1 cellular context compared by ENCODE assay signal in the genomic region with DNA sequence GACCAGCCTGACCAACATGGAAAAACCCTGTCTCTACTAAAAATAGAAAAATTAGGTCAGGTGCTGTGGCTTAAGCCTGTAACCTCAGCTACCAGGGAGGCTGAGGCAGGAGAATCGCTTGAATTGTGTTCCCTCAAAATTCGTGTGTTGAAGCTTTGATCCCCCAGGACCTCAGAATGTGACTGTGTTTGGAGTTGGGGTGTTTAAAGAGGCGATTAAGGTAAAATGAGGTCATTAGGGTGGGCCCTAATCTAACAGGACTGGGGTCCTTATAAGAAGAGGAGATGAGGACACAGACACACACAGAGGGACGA.
TF ChIP-seq lines count a peak whose summit lies in the region.

No MANE protein-coding gene starts in this region.

TF ChIP-seq in IMR-90, 13 proteins besides CTCF, POLR2A, EP300 and RAD21 (continued from another document):
- TF ChIP-seq, protein P1, sequence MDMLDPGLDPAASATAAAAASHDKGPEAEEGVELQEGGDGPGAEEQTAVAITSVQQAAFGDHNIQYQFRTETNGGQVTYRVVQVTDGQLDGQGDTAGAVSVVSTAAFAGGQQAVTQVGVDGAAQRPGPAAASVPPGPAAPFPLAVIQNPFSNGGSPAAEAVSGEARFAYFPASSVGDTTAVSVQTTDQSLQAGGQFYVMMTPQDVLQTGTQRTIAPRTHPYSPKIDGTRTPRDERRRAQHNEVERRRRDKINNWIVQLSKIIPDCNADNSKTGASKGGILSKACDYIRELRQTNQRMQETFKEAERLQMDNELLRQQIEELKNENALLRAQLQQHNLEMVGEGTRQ (IDR thresholded peaks at IDR 0.05; ENCODE audit: low read depth, low read length), result no peak
TF ChIP-seq in IMR-90: peak in this region for 0.
